ENCODE assay signal across 9 cellular contexts in the genomic region with DNA sequence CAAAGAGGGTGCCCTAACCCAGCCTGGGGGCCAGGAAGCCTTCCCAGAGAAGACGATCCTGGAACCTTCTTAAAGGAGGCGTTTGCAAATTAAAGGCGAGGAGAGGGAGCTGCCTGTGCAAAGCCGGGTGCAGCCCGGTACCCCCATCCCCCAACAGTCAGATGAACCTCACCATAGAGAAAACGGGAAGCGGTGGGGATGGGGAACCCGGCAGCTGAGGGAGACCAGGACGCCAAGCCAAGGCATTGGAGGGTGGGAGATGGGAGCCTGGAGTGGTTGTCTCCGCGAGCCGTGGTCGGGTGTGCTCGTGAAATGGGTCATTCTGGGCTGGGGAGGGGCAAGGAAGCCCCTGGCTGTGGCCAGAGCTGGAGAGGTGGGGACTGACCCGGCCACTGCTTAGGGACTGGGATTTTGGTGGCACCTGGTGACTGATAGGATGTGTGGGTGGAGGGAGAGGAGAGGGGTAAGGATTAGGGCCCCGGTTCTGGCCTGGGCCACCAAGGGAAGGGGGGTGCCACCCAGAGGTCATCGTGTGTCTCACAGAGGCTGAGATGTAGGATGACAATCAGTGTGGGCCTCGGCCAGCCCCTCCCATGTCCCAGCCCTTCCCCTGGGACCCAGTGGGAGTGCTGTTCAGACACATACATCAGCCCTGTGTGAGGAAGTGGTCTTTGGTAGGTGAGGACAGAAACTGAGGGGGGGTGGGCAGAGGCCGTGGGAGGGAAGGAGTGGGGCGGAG. TPM values are rescaled to one million over a fixed set of nuclear protein-coding genes. Genes with fewer than 3 reads are reported as not detected.
DNase-seq lines count a peak whose midpoint lies in the region; ATAC-seq and TF ChIP-seq lines count a peak whose summit lies in the region.
"Had no signal": no experiment of that assay in that cellular context is flagged by ENCODE, and none has a peak within 500 bp of the region (broad histone marks: within the 10 kb centered on the region; RNA-seq: fewer than 3 reads in every experiment).

No MANE protein-coding gene starts in this region.

- H3K27me3 Mint-ChIP-seq in progenitor cell of endocrine pancreas, result peaks cover 72% of the 10 kb centered on the region

- peak; percentile 69 for DNase-seq in GM12865 (ENCODE audit: low read depth)
- DNase-seq in Kasumi-1 (lab: John Stamatoyannopoulos, UW), result peak; percentile 38 to 58
- DNase-seq in progenitor cell of endocrine pancreas (ENCODE audit: low spot score, unreplicated experiment), result no peak
- DNase-seq in 8988T, result no peak

- ATAC-seq in HG03460 (IDR thresholded peaks at IDR 0.05; ENCODE audit: unreplicated experiment) (no peak), GM21737 (IDR thresholded peaks at IDR 0.05; ENCODE audit: unreplicated experiment) (no peak), HG02763 (IDR thresholded peaks at IDR 0.05; ENCODE audit: unreplicated experiment) (no peak)

- H3K4me1 Mint-ChIP-seq in progenitor cell of endocrine pancreas (ENCODE audit: low read depth), result peaks cover 3% of the 10 kb centered on the region

- H3K4me3 Mint-ChIP-seq in progenitor cell of endocrine pancreas (ENCODE audit: low read depth), result peak overlapping the region; percentile 54
- H3K4me3 Mint-ChIP-seq: activated naive CD4-positive, alpha-beta T cell treated with anti-CD3 and anti-CD28 coated beads, Interleukin-2, amount 10 ng/mL, durations not matched to agents 7 days and 5 days had no signal

- peaks cover 22% of the 10 kb centered on the region for H3K4me1 ChIP-seq in ectodermal cell (ENCODE audit: control insufficient read depth, insufficient read depth, low read length)

- H3K36me3 Mint-ChIP-seq in progenitor cell of endocrine pancreas (ENCODE audit: insufficient read depth), result no peaks in the 10 kb centered on the region
- H3K36me3 Mint-ChIP-seq: activated naive CD4-positive, alpha-beta T cell treated with anti-CD3 and anti-CD28 coated beads, Interleukin-2, amount 10 ng/mL, durations not matched to agents 7 days and 5 days had no signal

- peaks cover 41% of the 10 kb centered on the region for H3K27me3 ChIP-seq in ectodermal cell (ENCODE audit: control insufficient read depth, insufficient read depth, low read length, poor library complexity, severe bottlenecking)

- no peaks in the 10 kb centered on the region for H3K9me3 Mint-ChIP-seq in progenitor cell of endocrine pancreas (ENCODE audit: low read depth)
- H3K9me3 Mint-ChIP-seq: activated naive CD4-positive, alpha-beta T cell treated with anti-CD3 and anti-CD28 coated beads, Interleukin-2, amount 10 ng/mL, durations not matched to agents 7 days and 5 days had no signal

- H3K27ac ChIP-seq in ectodermal cell (ENCODE audit: insufficient read depth, low read depth, low read length, poor library complexity, severe bottlenecking), result no peak overlapping the region

- H3K36me3 ChIP-seq in ectodermal cell (ENCODE audit: control insufficient read depth, insufficient read depth, low read length), result no peaks in the 10 kb centered on the region

- H3K4me3 ChIP-seq in GM12865 (ENCODE audit: low read depth, low read length) (peak overlapping the region; percentile 52), ectodermal cell (ENCODE audit: insufficient read depth, low read depth, low read length) (peak overlapping the region; percentile 47)

- TF ChIP-seq CTCF in GM12865 (IDR thresholded peaks at IDR 0.05; ENCODE audit: insufficient read depth, low read depth, low read length, missing control alignments) (peak; percentile 14), progenitor cell of endocrine pancreas (IDR thresholded peaks at IDR 0.05; ENCODE audit: unreplicated experiment) (no peak)

- no peaks in the 10 kb centered on the region for H3K9me3 ChIP-seq in ectodermal cell (ENCODE audit: control insufficient read depth, low read length)

- 31 to 33% methylated on average over 20 of the region's 20 CpGs for WGBS in ectodermal cell, 2 experiments

- no peak overlapping the region for H3K27ac Mint-ChIP-seq in progenitor cell of endocrine pancreas
- H3K27ac Mint-ChIP-seq: activated naive CD4-positive, alpha-beta T cell treated with anti-CD3 and anti-CD28 coated beads, Interleukin-2, amount 10 ng/mL, durations not matched to agents 7 days and 5 days had no signal

RNA-seq across cellular contexts. Expression of gene PADI2, which starts 0.7 kb away (rescaled TPM):
- 1.3 TPM for polyA plus RNA-seq in ectodermal cell (2013, experiment 1 of 4)
- 1.5 TPM for polyA plus RNA-seq in ectodermal cell (2013, experiment 2 of 4)
- 2.0 TPM for polyA plus RNA-seq in ectodermal cell (2013, experiment 3 of 4)
- polyA plus RNA-seq in ectodermal cell (2013, experiment 4 of 4), result 1.9 TPM
- 0.50 and 0.87 TPM in 2 replicates for total RNA-seq in progenitor cell of endocrine pancreas

Comparison
In these comparisons a context has a peak if more than half of its experiments do, and no peak if none do; other contexts are left out.
1. DNase-seq: peak in GM12865 (single experiment) and Kasumi-1 (2 of 2); none in progenitor cell of endocrine pancreas (single experiment) and 8988T (single experiment).